Comparison of ENCODE assay signal across 10 cellular contexts in genomic region chr11:1706634-1707400, GRCh38. TPM values are rescaled to one million over a fixed set of nuclear protein-coding genes. Genes with fewer than 3 reads are reported as not detected.
DNase-seq lines count a peak whose midpoint lies in the region; ATAC-seq and TF ChIP-seq lines count a peak whose summit lies in the region.
"Had no signal": no experiment of that assay in that cellular context is flagged by ENCODE, and none has a peak within 500 bp of the region (broad histone marks: within the 10 kb centered on the region; RNA-seq: fewer than 3 reads in every experiment).

No MANE protein-coding gene starts in this region.

- peak; percentile 21 for TF ChIP-seq CTCF in CD4-positive, alpha-beta T cell (IDR thresholded peaks at IDR 0.05)
- TF ChIP-seq CTCF in activated CD8-positive, alpha-beta T cell treated with anti-CD3 and anti-CD28 coated beads for 36 hours (IDR thresholded peaks at IDR 0.05), result peak; percentile 48
- peak; percentile 26 for TF ChIP-seq CTCF in lower lobe of right lung (IDR thresholded peaks at IDR 0.05)

- no peaks in the 10 kb centered on the region for H3K9me3 Mint-ChIP-seq in CD4-positive, alpha-beta T cell
- H3K9me3 Mint-ChIP-seq in activated CD8-positive, alpha-beta T cell treated with anti-CD3 and anti-CD28 coated beads for 36 hours, result peaks cover 4% of the 10 kb centered on the region

- no peak overlapping the region for H3K27ac ChIP-seq in CD4-positive, alpha-beta T cell (ENCODE audit: low read depth, low read length)
- no peak overlapping the region for H3K27ac ChIP-seq in lower lobe of right lung

- H3K4me3 Mint-ChIP-seq in CD4-positive, alpha-beta T cell, result no peak overlapping the region
- no peak overlapping the region for H3K4me3 Mint-ChIP-seq in activated CD8-positive, alpha-beta T cell treated with anti-CD3 and anti-CD28 coated beads for 36 hours

- intact Hi-C loops in CD4-positive, alpha-beta T cell (cut with DNase I, micrococcal nuclease), result no loop called here
- intact Hi-C loops in activated CD8-positive, alpha-beta T cell treated with anti-CD3 and anti-CD28 coated beads for 36 hours (cut with micrococcal nuclease), result no loop called here
- intact Hi-C loops in lower lobe of right lung (cut with DNase I), result no loop called here

- H3K36me3 Mint-ChIP-seq in CD4-positive, alpha-beta T cell (ENCODE audit: low read depth), result peaks cover 2% of the 10 kb centered on the region
- no peaks in the 10 kb centered on the region for H3K36me3 Mint-ChIP-seq in activated CD8-positive, alpha-beta T cell treated with anti-CD3 and anti-CD28 coated beads for 36 hours (ENCODE audit: low read depth)

- CTCF ChIA-PET in CD4-positive, alpha-beta T cell (lab: Charles Lee), result interaction anchor here (1.2 to 2.0 kb wide), 2 partner anchors 13 to 126 kb away, joined by 3 to 7 read pairs; no protein-coding TSS in a partner anchor
- CTCF ChIA-PET in activated CD8-positive, alpha-beta T cell treated with anti-CD3 and anti-CD28 coated beads for 36 hours (lab: Charles Lee), result interaction anchor here (1.0 to 4.5 kb wide), 7 partner anchors 8 to 295 kb away, joined by 3 to 41 read pairs (median 9); no protein-coding TSS in a partner anchor

- no peaks in the 10 kb centered on the region for H3K27me3 Mint-ChIP-seq in CD4-positive, alpha-beta T cell
- H3K27me3 Mint-ChIP-seq in activated CD8-positive, alpha-beta T cell treated with anti-CD3 and anti-CD28 coated beads for 36 hours, result no peaks in the 10 kb centered on the region

- no peak overlapping the region for H3K27ac Mint-ChIP-seq in CD4-positive, alpha-beta T cell
- no peak overlapping the region for H3K27ac Mint-ChIP-seq in activated CD8-positive, alpha-beta T cell treated with anti-CD3 and anti-CD28 coated beads for 36 hours

- no peaks in the 10 kb centered on the region for H3K4me1 ChIP-seq in lower lobe of right lung

- ATAC-seq in CD4-positive, alpha-beta T cell (ENCODE audit: poor library complexity), result no peak
- peak; percentile 49 for ATAC-seq in activated CD8-positive, alpha-beta T cell treated with anti-CD3 and anti-CD28 coated beads for 36 hours
- ATAC-seq in lower lobe of right lung (peak in 1 of 2 donors; percentile 48), HG03354 (IDR thresholded peaks at IDR 0.05; ENCODE audit: poor library complexity, severe bottlenecking, unreplicated experiment) (no peak), HG03135 (IDR thresholded peaks at IDR 0.05; ENCODE audit: unreplicated experiment) (no peak)

- DNase-seq in CD4-positive, alpha-beta T cell, result no peak
- DNase-seq in HT1080 (ENCODE audit: low read depth) (peak; percentile 38), lower lobe of right lung (no peak), amygdala (lab: John Stamatoyannopoulos, UW) (no peak), NCI-H1694 (lab: John Stamatoyannopoulos, UW) (no peak)
- DNase-seq in activated CD8-positive, alpha-beta T cell treated with anti-CD3 and anti-CD28 coated beads for 36 hours, result peak; percentile 52
- DNase-seq: NCI-H510A treated with DMSO at 0.1 percent for 48 hours had no signal

- H3K27me3 ChIP-seq in CD4-positive, alpha-beta T cell (ENCODE audit: control insufficient read depth, insufficient read depth, low read length), result no peaks in the 10 kb centered on the region
- peaks cover 7% of the 10 kb centered on the region for H3K27me3 ChIP-seq in lower lobe of right lung (ENCODE audit: low read depth)

- H3K9me3 ChIP-seq in CD4-positive, alpha-beta T cell (ENCODE audit: control insufficient read depth, low read length), result peaks cover 6% of the 10 kb centered on the region
- H3K9me3 ChIP-seq in lower lobe of right lung, result no peaks in the 10 kb centered on the region

- no peaks in the 10 kb centered on the region for H3K36me3 ChIP-seq in lower lobe of right lung

- peaks cover 18% of the 10 kb centered on the region for H3K4me1 Mint-ChIP-seq in CD4-positive, alpha-beta T cell (ENCODE audit: low read depth)
- peaks cover under 1% of the 10 kb centered on the region for H3K4me1 Mint-ChIP-seq in activated CD8-positive, alpha-beta T cell treated with anti-CD3 and anti-CD28 coated beads for 36 hours (ENCODE audit: low read depth)

- no peak overlapping the region for H3K4me3 ChIP-seq in lower lobe of right lung

- POLR2A ChIA-PET in CD4-positive, alpha-beta T cell (lab: Charles Lee), result no interaction called here
- POLR2A ChIA-PET in activated CD8-positive, alpha-beta T cell treated with anti-CD3 and anti-CD28 coated beads for 36 hours (lab: Charles Lee), result interaction anchor here (0.6 to 1.0 kb wide), 3 partner anchors 123 to 597 kb away, joined by 3 read pairs; no protein-coding TSS in a partner anchor

RNA-seq across cellular contexts. Expression of gene KRTAP5-6, which starts 9.8 kb away (rescaled TPM):
- not detected for total RNA-seq in CD4-positive, alpha-beta T cell
- not detected in 2 replicates for total RNA-seq in HT1080 (2014; rRNA removed; shearing (Covaris generic))
- not detected in 2 replicates for polyA plus RNA-seq in HT1080 (2015; cell fraction: cytosol; rRNA removed)
- not detected in 2 replicates for polyA plus RNA-seq in HT1080 (2015; cell fraction: nucleus; rRNA removed)
- total RNA-seq in activated CD8-positive, alpha-beta T cell treated with anti-CD3 and anti-CD28 coated beads for 36 hours, result not detected
- total RNA-seq in lower lobe of right lung, result not detected
- total RNA-seq: myocyte had no signal

RNA-seq across cellular contexts. Expression of gene IFITM10, which starts 43.6 kb away (rescaled TPM):
- total RNA-seq in CD4-positive, alpha-beta T cell, result 1 to 10 TPM; 1.7 TPM
- 0.47 and 0.58 TPM in 2 replicates for total RNA-seq in HT1080 (2014; rRNA removed; shearing (Covaris generic))
- polyA plus RNA-seq in HT1080 (2015; cell fraction: cytosol; rRNA removed), result 0.10 and 0.21 TPM in 2 replicates
- 1.2 and 1.9 TPM in 2 replicates for polyA plus RNA-seq in HT1080 (2015; cell fraction: nucleus; rRNA removed)
- total RNA-seq in activated CD8-positive, alpha-beta T cell treated with anti-CD3 and anti-CD28 coated beads for 36 hours, result under 1 TPM; 0.07 to 0.31 TPM
- 9.2 TPM for total RNA-seq in lower lobe of right lung

RNA-seq across cellular contexts. Expression of gene CTSD, which starts 56.9 kb away (rescaled TPM):
- total RNA-seq in CD4-positive, alpha-beta T cell, result 10 to 100 TPM; 63.3 to 71.3 TPM
- 178 and 212 TPM in 2 replicates for total RNA-seq in HT1080 (2014; rRNA removed; shearing (Covaris generic))
- 192 and 201 TPM in 2 replicates for polyA plus RNA-seq in HT1080 (2015; cell fraction: cytosol; rRNA removed)
- polyA plus RNA-seq in HT1080 (2015; cell fraction: nucleus; rRNA removed), result 352 and 378 TPM in 2 replicates
- total RNA-seq in activated CD8-positive, alpha-beta T cell treated with anti-CD3 and anti-CD28 coated beads for 36 hours, result 10 to 100 TPM; 44.9 to 45.6 TPM
- 2,919 TPM for total RNA-seq in lower lobe of right lung

Comparison
In these comparisons a context has a peak if more than half of its experiments do, and no peak if none do; other contexts are left out.
1. DNase-seq: peak in HT1080 (single experiment) and activated CD8-positive, alpha-beta T cell treated with anti-CD3 and anti-CD28 coated beads for 36 hours (single experiment); none in CD4-positive, alpha-beta T cell (0 of 10), lower lobe of right lung (single experiment), amygdala (0 of 56) and NCI-H1694 (single experiment).
2. RNA of gene CTSD, which starts 56.9 kb away (total RNA-seq): 2,919 TPM in lower lobe of right lung (single experiment); 178 to 212 TPM in HT1080, 63.3 to 71.3 TPM in CD4-positive, alpha-beta T cell and 44.9 to 45.6 TPM in activated CD8-positive, alpha-beta T cell treated with anti-CD3 and anti-CD28 coated beads for 36 hours; every median in the first group is over 10 times any median in the second.
3. Peak in every context shown above with its lines, with median percentiles within 50 percentile points of each other: CTCF ChIP-seq.